Comparison of ENCODE assay signal across 3 cellular contexts in genomic region chr9:25700898-25701297, GRCh38. TPM values are rescaled to one million over a fixed set of nuclear protein-coding genes. Genes with fewer than 3 reads are reported as not detected.
"Had no signal": no experiment of that assay in that cellular context is flagged by ENCODE, and none has a peak within 500 bp of the region (broad histone marks: within the 10 kb centered on the region; RNA-seq: fewer than 3 reads in every experiment).

No MANE protein-coding gene starts in this region.

RNA-seq across cellular contexts. Expression of gene TUSC1, which starts 22.7 kb away (rescaled TPM):
- total RNA-seq: activated CD4-positive, alpha-beta memory T cell treated with anti-CD3 and anti-CD28 coated beads, Interleukin-2, amount 10 ng/mL, durations not matched to agents 7 days and 5 days; activated naive CD4-positive, alpha-beta T cell treated with anti-CD3 and anti-CD28 coated beads for 36 hours; activated naive CD8-positive, alpha-beta T cell treated with anti-CD3 and anti-CD28 coated beads, Interleukin-2, amount 10 ng/mL, durations not matched to agents 7 days and 5 days had no signal
